Comparison of ENCODE assay signal across 9 cellular contexts in the genomic region with DNA sequence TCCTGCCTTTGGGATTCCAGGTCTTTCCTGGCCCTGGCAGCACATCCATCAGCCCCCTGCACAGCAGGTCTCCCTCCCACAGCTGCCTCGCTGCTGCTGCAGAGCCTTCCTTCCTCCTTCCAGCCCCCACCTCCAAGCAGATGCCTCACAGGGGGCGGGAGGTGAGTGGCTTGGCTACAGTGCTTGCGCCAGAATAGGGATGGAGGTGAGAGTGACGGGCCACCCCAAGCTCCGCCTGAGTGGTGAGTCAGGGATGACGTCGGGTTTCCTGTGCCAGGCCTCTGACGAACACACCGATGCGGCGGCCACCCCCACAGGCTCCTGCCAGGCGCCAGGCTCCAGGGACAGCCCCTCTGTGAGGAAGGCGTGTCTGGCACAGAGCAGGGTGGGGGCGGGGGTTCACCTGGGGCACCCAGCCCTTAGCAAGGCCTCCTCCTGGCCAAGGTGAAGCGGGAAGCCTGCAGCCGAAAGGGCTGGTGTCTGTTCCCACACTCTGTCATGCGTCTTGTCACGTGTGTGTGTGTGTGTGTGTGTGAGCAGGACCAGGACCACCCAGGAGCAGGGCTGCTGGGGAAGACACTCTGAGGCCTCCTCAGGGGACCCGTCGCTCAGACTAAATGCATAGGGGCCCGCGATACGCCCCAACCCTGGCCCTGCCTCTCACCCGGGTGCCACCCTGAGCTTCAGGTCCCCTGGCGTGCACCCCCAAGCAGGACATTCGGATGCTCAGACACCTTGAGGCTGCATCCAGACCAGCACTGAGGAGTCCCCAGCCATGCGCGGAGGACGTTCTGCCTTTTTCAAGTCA. TPM values are rescaled to one million over a fixed set of nuclear protein-coding genes. Genes with fewer than 3 reads are reported as not detected.
DNase-seq lines count a peak whose midpoint lies in the region; ATAC-seq, FAIRE-seq and TF ChIP-seq lines count a peak whose summit lies in the region.
"Had no signal": no experiment of that assay in that cellular context is flagged by ENCODE, and none has a peak within 500 bp of the region (broad histone marks: within the 10 kb centered on the region; RNA-seq: fewer than 3 reads in every experiment).

No MANE protein-coding gene starts in this region.

- H3K9me3 ChIP-seq in HEK293 (ENCODE audit: control insufficient read depth, insufficient read depth, low read depth, low read length) (no peaks in the 10 kb centered on the region), K562 (replicated peaks; ENCODE audit: control insufficient read depth, insufficient read depth, low read depth, low read length) (no peaks in the 10 kb centered on the region), kidney (ENCODE audit: control insufficient read depth in 1 of 2, low read length in 2 of 2) (no peaks in the 10 kb centered on the region)
- H3K9me3 ChIP-seq: gastrocnemius medialis had no signal

- peak overlapping the region in 1 of 2 experiments; percentile 43; a peak in 1 of 4 replicates for H3K9ac ChIP-seq in K562 (ENCODE audit: insufficient read depth in 1 of 2, low read depth in 2 of 2, low read length in 2 of 2)
- H3K9ac ChIP-seq in kidney (ENCODE audit: low read length in 2 of 2): no peak overlapping the region

- no peaks in the 10 kb centered on the region for H3K9me1 ChIP-seq in K562 (ENCODE audit: control insufficient read depth, insufficient read depth, low read length)

- no TSS peak for BruUV-seq in K562 (replicated peaks; lab: Mats Ljungman, UMichigan)

- TF ChIP-seq CTCF in HEK293 (tag by site-specific recombination; IDR thresholded peaks at IDR 0.05): no peak
- no peak for TF ChIP-seq CTCF in K562 (IDR thresholded peaks at IDR 0.05 in 2 of 3, conservative IDR thresholded peaks at IDR 0.05 in 1 of 3; ENCODE audit: insufficient read depth in 2 of 3, low read depth in 1 of 3, low read length in 3 of 3)
- no peak for TF ChIP-seq CTCF in kidney (IDR thresholded peaks at IDR 0.05; ENCODE audit: borderline replicate concordance, extremely low read depth, insufficient read depth)

- intact Hi-C loops in K562 (cut with micrococcal nuclease) (no loop called here), kidney (cut with DNase I) (no loop called here)

- H4K20me1 ChIP-seq in K562 (replicated peaks; ENCODE audit: control insufficient read depth, insufficient read depth, low read length): no peaks in the 10 kb centered on the region

- no peak overlapping the region for H3K4me2 ChIP-seq in K562 (ENCODE audit: insufficient read depth, low read length)

- TF ChIP-seq POLR2A in K562 (conservative IDR thresholded peaks at IDR 0.05): no peak

- TF ChIP-seq RAD21 in K562 (CRISPR knock-in tag; conservative IDR thresholded peaks at IDR 0.05 in 1 of 2, IDR thresholded peaks at IDR 0.05 in 1 of 2): no peak

- H3K36me3 ChIP-seq in HEK293 (ENCODE audit: control insufficient read depth in 2 of 2, insufficient read depth in 1 of 2, low read length in 2 of 2): no peaks in the 10 kb centered on the region
- H3K36me3 ChIP-seq in K562 (ENCODE audit: control insufficient read depth, insufficient read depth, low read length): no peaks in the 10 kb centered on the region
- H3K36me3 ChIP-seq in kidney (ENCODE audit: control insufficient read depth in 1 of 2, insufficient read depth in 2 of 2, low read length in 2 of 2): no peaks in the 10 kb centered on the region
- H3K36me3 ChIP-seq: gastrocnemius medialis had no signal

- H3K4me1 ChIP-seq in HEK293 (ENCODE audit: control insufficient read depth, insufficient read depth, low read length) (peaks cover 9% of the 10 kb centered on the region; the same call in 1 of the 2 replicates), K562 (replicated peaks in 1 of 2; ENCODE audit: control insufficient read depth in 2 of 2, insufficient read depth in 2 of 2, low read length in 2 of 2) (peaks cover 22 to 35% of the 10 kb centered on the region in 2 experiments), kidney (ENCODE audit: control insufficient read depth in 1 of 2, insufficient read depth in 1 of 2, low read depth in 1 of 2, low read length in 2 of 2) (peaks cover 5 to 9% of the 10 kb centered on the region in 2 donors)

- peak overlapping the region; percentile 77; the same call in 1 of the 2 replicates for H2AFZ ChIP-seq in K562 (ENCODE audit: low read depth, low read length)

- peak; percentile 48 for DNase-seq in GF-D8 (lab: John Stamatoyannopoulos, UW)
- peak; percentile 41 for DNase-seq in NCI-H1417 treated with DMSO at 0.1 percent for 48 hours (lab: John Stamatoyannopoulos, UW)
- DNase-seq in UCSD-AML1 (lab: John Stamatoyannopoulos, UW; ENCODE audit: unreplicated experiment): peak; percentile 82
- peak in 3 of 4 experiments; percentile 52 to 60 (median 54) for DNase-seq in K562 (ENCODE audit: extremely low read depth in 1 of 4, low spot score in 3 of 4)
- DNase-seq in kidney: peak; percentile 95
- DNase-seq in stimulated activated CD4-positive, alpha-beta T cell treated with anti-CD3 and anti-CD28 coated beads, Interleukin-4, amount 100 ng/mL, for 48 hours (ENCODE audit: low read depth in 2 of 2): peak; percentile 95 to 96
- no peak for DNase-seq in HuH-7 (ENCODE audit: low spot score)

- ATAC-seq in K562: peak; percentile 51
- ATAC-seq: gastrocnemius medialis had no signal

- FAIRE-seq in K562 (lab: Jason Lieb, UNC) (no peak), kidney (lab: Jason Lieb, UNC) (no peak)

- no peaks in the 10 kb centered on the region for H3K27me3 ChIP-seq in K562 (ENCODE audit: control insufficient read depth in 2 of 2, insufficient read depth in 2 of 2, low read length in 2 of 2)
- H3K27me3 ChIP-seq: gastrocnemius medialis had no signal

- no peak for TF ChIP-seq EP300 in K562 (IDR thresholded peaks at IDR 0.05; ENCODE audit: low read length)

- CTCF ChIA-PET in HEK293 (lab: Yijun Ruan, JAX) (interaction anchor here (0.5 to 2.9 kb wide), 5 partner anchors 11 to 136 kb away, joined by 3 to 17 read pairs (median 4); no protein-coding TSS in a partner anchor), K562 (lab: Yijun Ruan, JAX; ENCODE audit: low intra/inter-chr PET ratio) (no interaction called here)

- in situ Hi-C loops in K562 (cut with MboI): no loop called here

- H3K27ac ChIP-seq in HEK293 (ENCODE audit: extremely low read depth, low read depth, low read length) (no peak overlapping the region), K562 (ENCODE audit: extremely low read depth, low read depth, low read length) (no peak overlapping the region), kidney (ENCODE audit: low read depth in 2 of 2, low read length in 2 of 2) (no peak overlapping the region)
- H3K27ac ChIP-seq: gastrocnemius medialis had no signal

- POLR2A ChIA-PET in HEK293 (lab: Yijun Ruan, JAX) (no interaction called here), K562 (lab: Yijun Ruan, JAX) (no interaction called here)

- H3K79me2 ChIP-seq in K562 (ENCODE audit: control insufficient read depth, insufficient read depth, low read length): no peaks in the 10 kb centered on the region

- 48% methylated on average over 28 of the region's 29 CpGs for WGBS in K562 (ENCODE audit: insufficient coverage, low coverage, missing lambda C conversion rate)

- H3K4me3 ChIP-seq in HEK293 (ENCODE audit: low read depth, low read length): no peak overlapping the region
- no peak overlapping the region for H3K4me3 ChIP-seq in K562
- no peak overlapping the region for H3K4me3 ChIP-seq in kidney (ENCODE audit: low read length in 2 of 2)
- H3K4me3 ChIP-seq: gastrocnemius medialis had no signal

RNA-seq across cellular contexts. Expression of a gene that starts 3.4 kb away (rescaled TPM):
- 0.16 TPM in 1 of 2 replicates, not detected in the other for total RNA-seq in K562 (2011; cell fraction: chromatin; rRNA removed; ENCODE audit: low replicate concordance)
- 0.33 TPM in 1 of 2 replicates, not detected in the other for total RNA-seq in K562 (2011; cell fraction: nucleolus; rRNA removed)
- not detected in 2 replicates for total RNA-seq in K562 (2011; cell fraction: nucleoplasm; rRNA removed)
- total RNA-seq in K562 (2014; rRNA removed) (not detected in 2 replicates), K562 (2014; rRNA removed; fragmentation: Illumina TruSeq; extraction: Trizol) (not detected in 2 replicates), K562 (2015; rRNA removed; fragmentation: Illumina TruSeq; extraction: Trizol) (not detected in 2 replicates), K562 (2021) (0.18 and 0.42 TPM in 2 replicates), kidney (11.8 TPM)
- polyA plus RNA-seq in K562 (2011; rRNA removed) (0.04 TPM in 1 of 2 replicates, not detected in the other), K562 (2014; fragmentation: Illumina TruSeq; extraction: Trizol) (not detected in 2 replicates), K562 (2014; fragmentation: Nextera tagmentation; extraction: Ambion mirVana) (not detected), K562 (2014; rRNA removed) (not detected in 2 replicates), kidney (ENCODE audit: insufficient read depth, low read depth, low replicate concordance) (5.6 TPM)
- polyA plus RNA-seq in K562 (2011; cell fraction: cytosol; rRNA removed): 0.06 and 0.07 TPM in 2 replicates
- 0.14 and 0.64 TPM in 2 replicates for polyA plus RNA-seq in K562 (2011; cell fraction: nucleus; rRNA removed)
- 0.08 TPM in 1 of 2 replicates, not detected in the other for polyA plus RNA-seq in K562 (2012)
- not detected in 2 replicates for polyA minus RNA-seq in K562 (2011; rRNA and poly(A)+ RNA removed)
- 0.76 and 1.8 TPM in 2 replicates for polyA minus RNA-seq in K562 (2011; cell fraction: cytosol; rRNA and poly(A)+ RNA removed)
- 0.40 and 0.89 TPM in 2 replicates for polyA minus RNA-seq in K562 (2011; cell fraction: nucleus; rRNA and poly(A)+ RNA removed)

RNA-seq across cellular contexts. Expression of a gene that starts 10.3 kb away (rescaled TPM):
- total RNA-seq in K562 (2011; cell fraction: chromatin; rRNA removed; ENCODE audit: low replicate concordance): not detected in 2 replicates
- not detected in 2 replicates for total RNA-seq in K562 (2011; cell fraction: nucleolus; rRNA removed)
- not detected in 2 replicates for total RNA-seq in K562 (2011; cell fraction: nucleoplasm; rRNA removed)
- not detected in 2 replicates for total RNA-seq in K562 (2014; rRNA removed)
- total RNA-seq in K562 (2014; rRNA removed; fragmentation: Illumina TruSeq; extraction: Trizol): not detected in 2 replicates
- not detected in 2 replicates for total RNA-seq in K562 (2015; rRNA removed; fragmentation: Illumina TruSeq; extraction: Trizol)
- total RNA-seq in K562 (2021): not detected in 2 replicates
- not detected in 2 replicates for polyA plus RNA-seq in K562 (2011; rRNA removed)
- not detected in 2 replicates for polyA plus RNA-seq in K562 (2011; cell fraction: cytosol; rRNA removed)
- not detected in 2 replicates for polyA plus RNA-seq in K562 (2011; cell fraction: nucleus; rRNA removed)
- polyA plus RNA-seq in K562 (2012): not detected in 2 replicates
- not detected in 2 replicates for polyA plus RNA-seq in K562 (2014; fragmentation: Illumina TruSeq; extraction: Trizol)
- not detected for polyA plus RNA-seq in K562 (2014; fragmentation: Nextera tagmentation; extraction: Ambion mirVana)
- not detected in 2 replicates for polyA plus RNA-seq in K562 (2014; rRNA removed)
- not detected in 2 replicates for polyA minus RNA-seq in K562 (2011; rRNA and poly(A)+ RNA removed)
- not detected in 2 replicates for polyA minus RNA-seq in K562 (2011; cell fraction: cytosol; rRNA and poly(A)+ RNA removed)
- not detected in 2 replicates for polyA minus RNA-seq in K562 (2011; cell fraction: nucleus; rRNA and poly(A)+ RNA removed)
- total RNA-seq in kidney: not detected
- polyA plus RNA-seq in kidney (ENCODE audit: insufficient read depth, low read depth, low replicate concordance): not detected
- total RNA-seq: gastrocnemius medialis had no signal

RNA-seq across cellular contexts. Expression of a gene that starts 32.2 kb away (rescaled TPM):
- 0.07 and 0.11 TPM in 2 replicates for total RNA-seq in K562 (2011; cell fraction: chromatin; rRNA removed; ENCODE audit: low replicate concordance)
- 0.13 and 0.17 TPM in 2 replicates for total RNA-seq in K562 (2011; cell fraction: nucleolus; rRNA removed)
- total RNA-seq in K562 (2011; cell fraction: nucleoplasm; rRNA removed): not detected in 2 replicates
- total RNA-seq in K562 (2014; rRNA removed) (not detected in 2 replicates), K562 (2014; rRNA removed; fragmentation: Illumina TruSeq; extraction: Trizol) (not detected in 2 replicates), K562 (2015; rRNA removed; fragmentation: Illumina TruSeq; extraction: Trizol) (not detected in 2 replicates), K562 (2021) (not detected in 2 replicates), kidney (1.4 TPM)
- polyA plus RNA-seq in K562 (2011; rRNA removed) (not detected in 2 replicates), K562 (2014; fragmentation: Illumina TruSeq; extraction: Trizol) (not detected in 2 replicates), K562 (2014; fragmentation: Nextera tagmentation; extraction: Ambion mirVana) (not detected), K562 (2014; rRNA removed) (not detected in 2 replicates), kidney (ENCODE audit: insufficient read depth, low read depth, low replicate concordance) (4.8 TPM)
- polyA plus RNA-seq in K562 (2011; cell fraction: cytosol; rRNA removed): 0.04 TPM in 1 of 2 replicates, not detected in the other
- 0.14 and 0.27 TPM in 2 replicates for polyA plus RNA-seq in K562 (2011; cell fraction: nucleus; rRNA removed)
- 0.03 TPM in 1 of 2 replicates, not detected in the other for polyA plus RNA-seq in K562 (2012)
- not detected in 2 replicates for polyA minus RNA-seq in K562 (2011; rRNA and poly(A)+ RNA removed)
- polyA minus RNA-seq in K562 (2011; cell fraction: cytosol; rRNA and poly(A)+ RNA removed): not detected in 2 replicates
- polyA minus RNA-seq in K562 (2011; cell fraction: nucleus; rRNA and poly(A)+ RNA removed): not detected in 2 replicates
